ENCODE assay signal across 14 cellular contexts in genomic region chr12:52877242-52877641, GRCh38. TPM values are rescaled to one million over a fixed set of nuclear protein-coding genes. Genes with fewer than 3 reads are reported as not detected.
DNase-seq lines count a peak whose midpoint lies in the region; ATAC-seq and TF ChIP-seq lines count a peak whose summit lies in the region.
"Had no signal": no experiment of that assay in that cellular context is flagged by ENCODE, and none has a peak within 500 bp of the region (broad histone marks: within the 10 kb centered on the region; RNA-seq: fewer than 3 reads in every experiment).

No MANE protein-coding gene starts in this region.

- POLR2A ChIA-PET in activated CD4-positive, alpha-beta memory T cell treated with anti-CD3 and anti-CD28 coated beads for 36 hours (lab: Charles Lee), result interaction anchor here (0.5 kb wide), 1 partner anchor 93 kb away, joined by 5 read pairs; no protein-coding TSS in a partner anchor

- no peak for TF ChIP-seq POLR2A in vagina (IDR thresholded peaks at IDR 0.05)

- no peak for TF ChIP-seq CTCF in brain (conservative IDR thresholded peaks at IDR 0.05)
- no peak for TF ChIP-seq CTCF in nephron (IDR thresholded peaks at IDR 0.05; ENCODE audit: unreplicated experiment in 3 of 3)
- TF ChIP-seq CTCF in vagina (IDR thresholded peaks at IDR 0.05), result no peak

- H3K27me3 Mint-ChIP-seq in brain (peaks cover 31% of the 10 kb centered on the region), nephron (ENCODE audit: low read depth) (peaks cover 44% of the 10 kb centered on the region)
- peaks cover 5% of the 10 kb centered on the region for H3K27me3 Mint-ChIP-seq in activated CD4-positive, alpha-beta memory T cell treated with anti-CD3 and anti-CD28 coated beads for 36 hours

- H3K36me3 Mint-ChIP-seq in brain (no peaks in the 10 kb centered on the region), nephron (ENCODE audit: low read depth) (no peaks in the 10 kb centered on the region)
- H3K36me3 Mint-ChIP-seq in activated CD4-positive, alpha-beta memory T cell treated with anti-CD3 and anti-CD28 coated beads for 36 hours, result no peaks in the 10 kb centered on the region
- H3K36me3 Mint-ChIP-seq: CD4-positive, CD25-positive, alpha-beta regulatory T cell had no signal

- DNase-seq in Right ventricle myocardium inferior (ENCODE audit: missing footprints) (peak; percentile 34), left ventricle myocardium superior (no peak), vagina (ENCODE audit: extremely low spot score in 2 of 2) (no peak), iPS-NIHi7 (ENCODE audit: extremely low spot score) (no peak), HT-29 (ENCODE audit: low spot score) (no peak)
- DNase-seq in activated CD4-positive, alpha-beta memory T cell treated with anti-CD3 and anti-CD28 coated beads for 36 hours, result no peak
- DNase-seq: CD4-positive, CD25-positive, alpha-beta regulatory T cell; GOT3; Kasumi-1 had no signal

- H3K4me3 Mint-ChIP-seq in brain, result no peak overlapping the region
- peak overlapping the region in 1 of 3 experiments; percentile 2 for H3K4me3 Mint-ChIP-seq in nephron
- H3K4me3 Mint-ChIP-seq in activated CD4-positive, alpha-beta memory T cell treated with anti-CD3 and anti-CD28 coated beads for 36 hours, result no peak overlapping the region

- intact Hi-C loops in Right ventricle myocardium inferior (cut with DNase I), result no loop called here
- intact Hi-C loops in left ventricle myocardium superior (cut with micrococcal nuclease), result loop anchor here (5.0 to 10.0 kb wide), 3 partner anchors 295 to 722 kb away; no protein-coding TSS in a partner anchor
- intact Hi-C loops in vagina (cut with DNase I), result loop anchor here (5.0 to 10.0 kb wide), 2 partner anchors 295 to 502 kb away; no protein-coding TSS in a partner anchor
- intact Hi-C loops in activated CD4-positive, alpha-beta memory T cell treated with anti-CD3 and anti-CD28 coated beads for 36 hours (cut with micrococcal nuclease), result loop anchor here (5.0 to 10.0 kb wide), 2 partner anchors 182 to 505 kb away; no protein-coding TSS in a partner anchor

- no peaks in the 10 kb centered on the region for H3K36me3 ChIP-seq in vagina

- no peak overlapping the region for H3K4me3 ChIP-seq in vagina

- peaks cover 67% of the 10 kb centered on the region for H3K4me1 ChIP-seq in vagina

- no peaks in the 10 kb centered on the region for H3K9me3 ChIP-seq in vagina

- H3K4me1 Mint-ChIP-seq in brain (peaks cover 54% of the 10 kb centered on the region), nephron (peaks cover 41% of the 10 kb centered on the region)
- H3K4me1 Mint-ChIP-seq in activated CD4-positive, alpha-beta memory T cell treated with anti-CD3 and anti-CD28 coated beads for 36 hours (ENCODE audit: low read depth), result peaks cover 17% of the 10 kb centered on the region

- H3K9me3 Mint-ChIP-seq in brain (no peaks in the 10 kb centered on the region), nephron (no peaks in the 10 kb centered on the region)
- H3K9me3 Mint-ChIP-seq in activated CD4-positive, alpha-beta memory T cell treated with anti-CD3 and anti-CD28 coated beads for 36 hours, result no peaks in the 10 kb centered on the region

- ATAC-seq in Right ventricle myocardium inferior, result no peak
- ATAC-seq in left ventricle myocardium superior, result no peak
- ATAC-seq: HepG2 had no signal

- H3K27ac ChIP-seq in vagina, result peak overlapping the region; percentile 88

- no peaks in the 10 kb centered on the region for H3K27me3 ChIP-seq in vagina

- H3K27ac Mint-ChIP-seq in brain (peak overlapping the region in 4 of 5 experiments; percentile 5 to 29 (median 15)), nephron (peak overlapping the region; percentile 4 to 36 (median 23))
- H3K27ac Mint-ChIP-seq in activated CD4-positive, alpha-beta memory T cell treated with anti-CD3 and anti-CD28 coated beads for 36 hours, result no peak overlapping the region
- H3K27ac Mint-ChIP-seq: CD4-positive, CD25-positive, alpha-beta regulatory T cell had no signal

- CTCF ChIA-PET in activated CD4-positive, alpha-beta memory T cell treated with anti-CD3 and anti-CD28 coated beads for 36 hours (lab: Charles Lee), result interaction anchor here (0.8 to 14.4 kb wide), 6 partner anchors 12 to 720 kb away, joined by 3 to 557 read pairs (median 4); no protein-coding TSS in a partner anchor

RNA-seq across cellular contexts. Expression of gene KRT8, which starts 27.6 kb away (rescaled TPM):
- total RNA-seq in Right ventricle myocardium inferior, result 117 TPM
- 100 TPM for total RNA-seq in left ventricle myocardium superior
- polyA plus RNA-seq in brain (ENCODE audit: insufficient read depth, low read depth, low replicate concordance), result 582 TPM
- 22.8 TPM for total RNA-seq in vagina
- 5,686 and 5,723 TPM in 2 replicates for total RNA-seq in HT-29 (2014; rRNA removed; shearing (Covaris generic))
- under 1 TPM; 0.51 to 0.67 TPM for total RNA-seq in activated CD4-positive, alpha-beta memory T cell treated with anti-CD3 and anti-CD28 coated beads for 36 hours
- total RNA-seq: CD4-positive, CD25-positive, alpha-beta regulatory T cell; SK-MEL-5 had no signal

RNA-seq across cellular contexts. Expression of gene KRT78, which starts 28.4 kb away (rescaled TPM):
- total RNA-seq in Right ventricle myocardium inferior, result not detected
- total RNA-seq in left ventricle myocardium superior, result not detected
- not detected for polyA plus RNA-seq in brain (ENCODE audit: insufficient read depth, low read depth, low replicate concordance)
- total RNA-seq in vagina, result 89.1 TPM
- not detected in 2 replicates for total RNA-seq in HT-29 (2014; rRNA removed; shearing (Covaris generic))
- not detected for total RNA-seq in activated CD4-positive, alpha-beta memory T cell treated with anti-CD3 and anti-CD28 coated beads for 36 hours
- total RNA-seq: CD4-positive, CD25-positive, alpha-beta regulatory T cell; Daoy; HepG2 had no signal
- polyA plus RNA-seq: CD4-positive, CD25-positive, alpha-beta regulatory T cell; HepG2 had no signal

RNA-seq across cellular contexts. Expression of gene KRT79, which starts 43.1 kb away (rescaled TPM):
- total RNA-seq in Right ventricle myocardium inferior (not detected), left ventricle myocardium superior (not detected), vagina (1.7 TPM)
- polyA plus RNA-seq in brain (ENCODE audit: insufficient read depth, low read depth, low replicate concordance), result not detected
- not detected in 2 replicates for total RNA-seq in HT-29 (2014; rRNA removed; shearing (Covaris generic))
- not detected for total RNA-seq in activated CD4-positive, alpha-beta memory T cell treated with anti-CD3 and anti-CD28 coated beads for 36 hours
- total RNA-seq: CD4-positive, CD25-positive, alpha-beta regulatory T cell; HepG2; SK-MEL-5 had no signal
- polyA plus RNA-seq: CD4-positive, CD25-positive, alpha-beta regulatory T cell had no signal

Comparison
In these comparisons a context has a peak if more than half of its experiments do, and no peak if none do; other contexts are left out.
1. RNA of gene KRT8, which starts 27.6 kb away (total RNA-seq): 5,686 to 5,723 TPM in HT-29; 117 TPM in Right ventricle myocardium inferior (single experiment), 100 TPM in left ventricle myocardium superior (single experiment), 22.8 TPM in vagina (single experiment) and 0.51 to 0.67 TPM in activated CD4-positive, alpha-beta memory T cell treated with anti-CD3 and anti-CD28 coated beads for 36 hours; every median in the first group is over 10 times any median in the second.
2. RNA of gene KRT78, which starts 28.4 kb away (total RNA-seq): 89.1 TPM in vagina (single experiment); not detected in Right ventricle myocardium inferior (single experiment), not detected in left ventricle myocardium superior (single experiment), not detected in HT-29 and not detected in activated CD4-positive, alpha-beta memory T cell treated with anti-CD3 and anti-CD28 coated beads for 36 hours; every median in the first group is over 10 times any median in the second.